Comparison of ENCODE assay signal across 19 cellular contexts in the genomic region with DNA sequence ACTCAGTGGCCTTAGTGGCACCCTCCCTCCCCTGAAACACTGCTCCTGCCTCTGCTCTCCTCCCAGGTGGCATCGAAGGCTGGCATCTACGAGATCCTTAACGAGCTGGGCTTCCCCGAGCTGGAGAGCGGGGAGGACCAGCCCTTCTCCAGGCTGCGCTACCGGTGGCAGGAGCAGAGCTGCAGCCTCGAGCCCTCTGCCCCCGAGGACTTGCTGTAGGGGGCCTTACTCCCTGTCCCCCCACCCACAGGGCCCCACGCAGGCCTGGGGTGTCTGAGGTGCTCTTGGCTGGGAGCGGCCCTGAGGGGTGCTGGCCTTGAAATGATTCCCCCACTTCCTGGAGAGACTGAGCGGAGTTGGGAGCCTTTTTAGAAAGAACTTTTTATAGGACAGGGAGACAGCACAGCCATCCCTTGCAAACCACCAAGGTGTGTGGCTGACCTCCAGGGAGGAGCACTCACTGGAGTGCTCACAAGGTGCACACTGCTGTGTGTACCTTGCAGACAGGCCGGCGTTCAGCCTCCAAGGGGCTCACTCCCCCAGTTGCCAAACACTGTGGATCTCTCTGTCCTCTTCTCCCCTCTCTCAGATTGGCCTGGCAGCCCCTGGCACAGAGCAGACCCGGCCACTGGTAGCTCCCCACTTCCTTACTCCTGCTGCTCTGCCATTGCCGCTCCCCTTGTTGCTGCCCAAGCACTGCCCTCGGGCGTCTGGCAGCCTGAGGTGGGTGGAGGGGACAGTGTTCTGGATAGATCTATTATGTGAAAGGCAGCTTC. TPM values are rescaled to one million over a fixed set of nuclear protein-coding genes. Genes with fewer than 3 reads are reported as not detected.
"Had no signal": no experiment of that assay in that cellular context is flagged by ENCODE, and none has a peak within 500 bp of the region (broad histone marks: within the 10 kb centered on the region; RNA-seq: fewer than 3 reads in every experiment).

No MANE protein-coding gene starts in this region.

- H3K4me1 ChIP-seq: psoas muscle had no signal

- H3K4me3 Mint-ChIP-seq: activated naive CD4-positive, alpha-beta T cell treated with anti-CD3 and anti-CD28 coated beads, Interleukin-2, amount 50 U/mL, for 24 hours; activated T-helper 1 cell treated with anti-CD3 and anti-CD28 coated beads, Interleukin-12 subunit alpha, Interleukin-12 subunit beta, Interleukin-2, Interleukin-4 antibody, amounts not matched to agents 30 ng/mL and 10 ng/mL and 1 ng/mL, durations not matched to agents 14 hours and 24 hours and 36 hours; naive B cell; T-helper 2 cell treated with Interferon-gamma antibody and Interleukin-4, amounts not matched to agents 5 μg/mL and 100 μg/mL, for 36 hours had no signal

- H3K4me3 ChIP-seq: lung, psoas muscle, upper lobe of left lung had no signal

- DNase-seq: activated CD4-positive, alpha-beta T cell treated with anti-CD3 and anti-CD28 coated beads, Interleukin-2, amount 50 U/mL, for 4 hours; activated CD8-positive, alpha-beta memory T cell treated with anti-CD3 and anti-CD28 coated beads, Interleukin-2, amount 50 U/mL, for 4 hours; amygdala; brain microvascular endothelial cell; cerebellar nuclear complex; dermis blood vessel endothelial cell; left cardiac atrium; naive B cell; occipital lobe; psoas muscle; stimulated activated CD4-positive, alpha-beta T cell treated with anti-CD3 and anti-CD28 coated beads, Interleukin-2, amount 100 ng/mL, for 24 hours; stimulated activated naive CD4-positive, alpha-beta T cell treated with Interleukin-2 at 50 U/mL for 16 hours; upper lobe of left lung had no signal

- H3K36me3 ChIP-seq: brain microvascular endothelial cell had no signal

- H3K9me3 Mint-ChIP-seq: activated naive CD4-positive, alpha-beta T cell treated with anti-CD3 and anti-CD28 coated beads, Interleukin-2, amount 50 U/mL, for 24 hours; activated T-helper 1 cell treated with anti-CD3 and anti-CD28 coated beads, Interleukin-12 subunit alpha, Interleukin-12 subunit beta, Interleukin-2, Interleukin-4 antibody, amounts not matched to agents 30 ng/mL and 10 ng/mL and 1 ng/mL, durations not matched to agents 14 hours and 24 hours and 36 hours; naive B cell; T-helper 2 cell treated with Interferon-gamma antibody and Interleukin-4, amounts not matched to agents 5 μg/mL and 100 μg/mL, for 36 hours had no signal

- H3K27ac Mint-ChIP-seq: activated naive CD4-positive, alpha-beta T cell treated with anti-CD3 and anti-CD28 coated beads, Interleukin-2, amount 50 U/mL, for 24 hours; activated T-helper 1 cell treated with anti-CD3 and anti-CD28 coated beads, Interleukin-12 subunit alpha, Interleukin-12 subunit beta, Interleukin-2, Interleukin-4 antibody, amounts not matched to agents 30 ng/mL and 10 ng/mL and 1 ng/mL, durations not matched to agents 14 hours and 24 hours and 36 hours; T-helper 2 cell treated with Interferon-gamma antibody and Interleukin-4, amounts not matched to agents 5 μg/mL and 100 μg/mL, for 36 hours had no signal

- ATAC-seq: esophagus mucosa, left cardiac atrium, psoas muscle, sciatic nerve had no signal

- H3K27me3 ChIP-seq: brain microvascular endothelial cell, upper lobe of left lung had no signal

- H3K9me3 ChIP-seq: psoas muscle, upper lobe of left lung had no signal

- H3K27ac ChIP-seq: brain microvascular endothelial cell, psoas muscle, upper lobe of left lung had no signal

- H3K36me3 Mint-ChIP-seq: activated naive CD4-positive, alpha-beta T cell treated with anti-CD3 and anti-CD28 coated beads, Interleukin-2, amount 50 U/mL, for 24 hours had no signal

- H3K27me3 Mint-ChIP-seq: activated naive CD4-positive, alpha-beta T cell treated with anti-CD3 and anti-CD28 coated beads, Interleukin-2, amount 50 U/mL, for 24 hours; naive B cell had no signal

RNA-seq across cellular contexts. Expression of a gene that starts 35.8 kb away (rescaled TPM):
- total RNA-seq: dermis blood vessel endothelial cell, occipital lobe had no signal
